20 cellular contexts compared by ENCODE assay signal in genomic region chr15:89767411-89767915, GRCh38. TPM values are rescaled to one million over a fixed set of nuclear protein-coding genes. Genes with fewer than 3 reads are reported as not detected.
DNase-seq lines count a peak whose midpoint lies in the region; ATAC-seq, FAIRE-seq and TF ChIP-seq lines count a peak whose summit lies in the region.
"Had no signal": no experiment of that assay in that cellular context is flagged by ENCODE, and none has a peak within 500 bp of the region (broad histone marks: within the 10 kb centered on the region; RNA-seq: fewer than 3 reads in every experiment).

No MANE protein-coding gene starts in this region.

- no TSS peak for BruUV-seq in Calu3 (replicated peaks; lab: Mats Ljungman, UMichigan)
- no TSS peak for BruUV-seq in OCI-LY7 (replicated peaks; lab: Mats Ljungman, UMichigan)

- CTCF ChIA-PET in Calu3 (lab: Charles Lee) (interaction anchor here (0.8 to 1.3 kb wide), 2 partner anchors 17 to 55 kb away, joined by 3 to 4 read pairs; partner anchors contain the start of gene MESP1), OCI-LY7 (lab: Charles Lee; ENCODE audit: unreplicated experiment) (no interaction called here)

- H3K27ac Mint-ChIP-seq in Calu3 (ENCODE audit: unreplicated experiment) = no peak overlapping the region
- H3K27ac Mint-ChIP-seq: CD8-positive, alpha-beta T cell had no signal

- H3K4me1 ChIP-seq in hepatocyte (ENCODE audit: insufficient read depth) = peaks cover 7% of the 10 kb centered on the region
- peaks cover 29 to 46% (median 35%) of the 10 kb centered on the region in 3 donors for H3K4me1 ChIP-seq in pancreas
- H3K4me1 ChIP-seq in OCI-LY7 (ENCODE audit: insufficient read depth, low read length, poor library complexity, severe bottlenecking) = no peaks in the 10 kb centered on the region

- H3K4me2 ChIP-seq in hepatocyte (no peak overlapping the region), OCI-LY7 (ENCODE audit: low read length) (no peak overlapping the region)

- intact Hi-C loops in pancreas (cut with DNase I) (loop anchor here in 1 of 3 donors (5.0 kb wide), 1 partner anchor 40 kb away; no protein-coding TSS in a partner anchor), Calu3 (cut with micrococcal nuclease; ENCODE audit: unreplicated experiment) (loop anchor here (1.0 kb wide), 1 partner anchor 49 kb away; no protein-coding TSS in a partner anchor), OCI-LY7 (cut with micrococcal nuclease; ENCODE audit: unreplicated experiment) (no loop called here)

- 76% methylated on average over 8 of the region's 8 CpGs for WGBS in hepatocyte (ENCODE audit: low lambda C conversion rate, missing lambda C conversion rate)
- WGBS in pancreas, 2 donors = 6 to 15% methylated on average over 8 of the region's 8 CpGs

- no peaks in the 10 kb centered on the region for H3K9me3 Mint-ChIP-seq in Calu3 (ENCODE audit: low read depth, unreplicated experiment)
- H3K9me3 Mint-ChIP-seq: CD8-positive, alpha-beta T cell had no signal

- H4K20me1 ChIP-seq in hepatocyte (ENCODE audit: insufficient read depth, poor library complexity, severe bottlenecking) = no peaks in the 10 kb centered on the region
- H4K20me1 ChIP-seq in OCI-LY7 (ENCODE audit: insufficient read depth, low read length) = no peaks in the 10 kb centered on the region

- H3K36me3 ChIP-seq in hepatocyte (replicated peaks; ENCODE audit: insufficient read depth, low read depth) (no peaks in the 10 kb centered on the region), pancreas (no peaks in the 10 kb centered on the region), OCI-LY7 (ENCODE audit: insufficient read depth, low read length) (no peaks in the 10 kb centered on the region)
- H3K36me3 ChIP-seq: esophagus muscularis mucosa had no signal

- H3K27ac ChIP-seq in hepatocyte = no peak overlapping the region
- H3K27ac ChIP-seq in pancreas = peak overlapping the region; percentile 82 to 99 (median 94)
- H3K27ac ChIP-seq in OCI-LY7 (ENCODE audit: low read depth, low read length, poor library complexity, severe bottlenecking) = no peak overlapping the region
- H3K27ac ChIP-seq: esophagus muscularis mucosa had no signal

- DNase-seq in D341Med (ENCODE audit: low spot score) = peak; percentile 18
- peak; percentile 68 for DNase-seq in M059J (ENCODE audit: low read depth)
- peak; percentile 5 for DNase-seq in hepatocyte (ENCODE audit: low spot score)
- DNase-seq in pancreas = peak; percentile 77 to 95 (median 90)
- DNase-seq in GM12891 (ENCODE audit: insufficient read length, low spot score) = no peak
- DNase-seq in Calu3 = no peak
- no peak for DNase-seq in OCI-LY7 (ENCODE audit: low spot score)
- DNase-seq: anterior cingulate cortex; CD8-positive, alpha-beta T cell; DMS79; effector CD4-positive, alpha-beta T cell; KG1; MV-4-11; NCI-H2029 treated with DMSO at 0.1 percent for 48 hours; SHP77 treated with DMSO at 0.1 percent for 48 hours; T-helper 1 cell had no signal

- H3K4me3 ChIP-seq in hepatocyte (no peak overlapping the region), pancreas (no peak overlapping the region), OCI-LY7 (ENCODE audit: low read depth, low read length, poor library complexity, severe bottlenecking) (no peak overlapping the region)
- H3K4me3 ChIP-seq: esophagus muscularis mucosa had no signal

- H3K79me2 ChIP-seq in hepatocyte = no peaks in the 10 kb centered on the region
- H3K79me2 ChIP-seq in OCI-LY7 (ENCODE audit: insufficient read depth, low read depth, low read length) = no peaks in the 10 kb centered on the region

- ATAC-seq in pancreas (peak; percentile 86 to 90 (median 89)), GM21528 (IDR thresholded peaks at IDR 0.05; ENCODE audit: low FRiP score, unreplicated experiment) (no peak)
- ATAC-seq: CD8-positive, alpha-beta T cell had no signal

- H3K4me1 Mint-ChIP-seq in Calu3 (ENCODE audit: low read depth, unreplicated experiment) = peaks cover 15% of the 10 kb centered on the region

- H3K9me2 ChIP-seq in hepatocyte (replicated peaks; ENCODE audit: insufficient read depth) = no peaks in the 10 kb centered on the region
- H3K9me2 ChIP-seq in OCI-LY7 (ENCODE audit: insufficient read depth, low read length) = no peaks in the 10 kb centered on the region

- no peaks in the 10 kb centered on the region for H3K36me3 Mint-ChIP-seq in Calu3 (ENCODE audit: insufficient read depth, unreplicated experiment)
- H3K36me3 Mint-ChIP-seq: CD8-positive, alpha-beta T cell had no signal

- H3K27me3 ChIP-seq in hepatocyte = no peaks in the 10 kb centered on the region
- H3K27me3 ChIP-seq in pancreas = no peaks in the 10 kb centered on the region
- H3K27me3 ChIP-seq: esophagus muscularis mucosa had no signal

- TF ChIP-seq CTCF in hepatocyte (IDR thresholded peaks at IDR 0.05; ENCODE audit: poor library complexity) (no peak), pancreas (IDR thresholded peaks at IDR 0.05) (no peak), Calu3 (IDR thresholded peaks at IDR 0.05; ENCODE audit: unreplicated experiment) (no peak), OCI-LY7 (conservative IDR thresholded peaks at IDR 0.05; ENCODE audit: low read length) (no peak)

- H2AFZ ChIP-seq in hepatocyte = no peak overlapping the region
- no peak overlapping the region for H2AFZ ChIP-seq in OCI-LY7 (ENCODE audit: low read length)

- no peaks in the 10 kb centered on the region for H3K27me3 Mint-ChIP-seq in Calu3 (ENCODE audit: unreplicated experiment)

- POLR2A ChIA-PET in OCI-LY7 (lab: Charles Lee) = no interaction called here

- no peak for TF ChIP-seq POLR2A in GM12891 (IDR thresholded peaks at IDR 0.05; ENCODE audit: low read depth, low read length)

- FAIRE-seq in pancreas (lab: Jason Lieb, UNC) = no peak
- FAIRE-seq in GM12891 (lab: Jason Lieb, UNC) = no peak

- H3K9me3 ChIP-seq in hepatocyte (ENCODE audit: low read depth) (no peaks in the 10 kb centered on the region), pancreas (no peaks in the 10 kb centered on the region), OCI-LY7 (ENCODE audit: low read length) (no peaks in the 10 kb centered on the region)
- H3K9me3 ChIP-seq: esophagus muscularis mucosa had no signal

- H3K4me3 Mint-ChIP-seq in Calu3 (ENCODE audit: low read depth, unreplicated experiment) = no peak overlapping the region
- H3K4me3 Mint-ChIP-seq: CD8-positive, alpha-beta T cell had no signal

TF ChIP-seq in GM12891, 5 proteins besides CTCF, POLR2A, EP300 and RAD21:
- TF ChIP-seq SPI1 (IDR thresholded peaks at IDR 0.05; ENCODE audit: low read depth, low read length) = no peak
- TF ChIP-seq POU2F2 (IDR thresholded peaks at IDR 0.05; ENCODE audit: low read depth, low read length) = no peak
- no peak for TF ChIP-seq TAF1 (IDR thresholded peaks at IDR 0.05; ENCODE audit: low read depth, low read length)
- no peak for TF ChIP-seq PAX5 (IDR thresholded peaks at IDR 0.05; ENCODE audit: insufficient read depth, low read length, severe bottlenecking)
- TF ChIP-seq POLR2AphosphoS5 (IDR thresholded peaks at IDR 0.05; ENCODE audit: low read depth, low read length) = no peak

RNA-seq across cellular contexts. Expression of gene MESP2, which starts 8.7 kb away (rescaled TPM):
- total RNA-seq in M059J (2014; rRNA removed; shearing (Covaris generic)) = 0.15 and 0.62 TPM in 2 replicates
- 0.30 and 1.2 TPM in 2 replicates for total RNA-seq in hepatocyte
- not detected in 2 replicates for polyA plus RNA-seq in hepatocyte
- total RNA-seq in pancreas = under 1 TPM in 4 of 6 donors, not detected in 2; 0.16 to 0.46 (median 0.30) TPM
- under 1 TPM in 1 of 2 donors, not detected in 1; 0.12 TPM for polyA plus RNA-seq in pancreas
- polyA plus RNA-seq in GM12891 (2012; ENCODE audit: low read depth, missing spikeins) = not detected
- not detected in 2 replicates for total RNA-seq in Calu3 (2022)
- total RNA-seq in OCI-LY7 (2014; rRNA removed; shearing (Covaris generic)) = not detected in 2 replicates
- total RNA-seq in OCI-LY7 (2022) = not detected in 2 replicates
- total RNA-seq: CD8-positive, alpha-beta T cell; esophagus muscularis mucosa; NCI-H460; temporal lobe had no signal

RNA-seq across cellular contexts. Expression of gene MESP1, which starts 16.4 kb away (rescaled TPM):
- 2.1 and 2.4 TPM in 2 replicates for total RNA-seq in M059J (2014; rRNA removed; shearing (Covaris generic))
- total RNA-seq in hepatocyte = 0.48 and 0.50 TPM in 2 replicates
- polyA plus RNA-seq in hepatocyte = 1.0 and 2.7 TPM in 2 replicates
- total RNA-seq in pancreas = 1 to 10 TPM; 1.5 to 4.0 (median 2.4) TPM
- 1 to 10 TPM; 1.1 to 2.1 TPM for polyA plus RNA-seq in pancreas
- 0.62 TPM for polyA plus RNA-seq in GM12891 (2012; ENCODE audit: low read depth, missing spikeins)
- total RNA-seq in Calu3 (2022) = 5.3 and 5.9 TPM in 2 replicates
- 0.05 and 3.5 TPM in 2 replicates for total RNA-seq in OCI-LY7 (2014; rRNA removed; shearing (Covaris generic))
- total RNA-seq in OCI-LY7 (2022) = not detected in 2 replicates

RNA-seq across cellular contexts. Expression of gene ANPEP, which starts 47.2 kb away (rescaled TPM):
- 0.05 and 0.12 TPM in 2 replicates for total RNA-seq in M059J (2014; rRNA removed; shearing (Covaris generic))
- 115 and 137 TPM in 2 replicates for total RNA-seq in hepatocyte
- 123 and 166 TPM in 2 replicates for polyA plus RNA-seq in hepatocyte
- total RNA-seq in pancreas = 1,000 to 10,000 TPM in 2 of 6 donors, 100 to 1,000 TPM in 4; 401 to 1,207 (median 921) TPM
- polyA plus RNA-seq in pancreas = 100 to 1,000 TPM; 388 to 524 TPM
- polyA plus RNA-seq in GM12891 (2012; ENCODE audit: low read depth, missing spikeins) = not detected
- total RNA-seq in Calu3 (2022) = 0.68 and 1.8 TPM in 2 replicates
- 0.03 and 0.10 TPM in 2 replicates for total RNA-seq in OCI-LY7 (2014; rRNA removed; shearing (Covaris generic))
- 0.29 TPM in 1 of 2 replicates, not detected in the other for total RNA-seq in OCI-LY7 (2022)

Comparison
In these comparisons a context has a peak if more than half of its experiments do, and no peak if none do; other contexts are left out.
1. DNase-seq: peak in D341Med (single experiment), M059J (single experiment), hepatocyte (single experiment) and pancreas (6 of 6); none in GM12891 (single experiment), Calu3 (single experiment) and OCI-LY7 (single experiment).
2. H3K27ac ChIP-seq: peak in pancreas (4 of 4); none in hepatocyte (single experiment) and OCI-LY7 (single experiment).
3. RNA of gene ANPEP, which starts 47.2 kb away (total RNA-seq): 401 to 1,207 TPM in pancreas and 115 to 137 TPM in hepatocyte; 0.68 to 1.8 TPM in Calu3, 0.03 to 0.29 TPM in OCI-LY7 and 0.05 to 0.12 TPM in M059J; every median in the first group is over 10 times any median in the second.